9 cellular contexts compared by ENCODE assay signal in the genomic region with DNA sequence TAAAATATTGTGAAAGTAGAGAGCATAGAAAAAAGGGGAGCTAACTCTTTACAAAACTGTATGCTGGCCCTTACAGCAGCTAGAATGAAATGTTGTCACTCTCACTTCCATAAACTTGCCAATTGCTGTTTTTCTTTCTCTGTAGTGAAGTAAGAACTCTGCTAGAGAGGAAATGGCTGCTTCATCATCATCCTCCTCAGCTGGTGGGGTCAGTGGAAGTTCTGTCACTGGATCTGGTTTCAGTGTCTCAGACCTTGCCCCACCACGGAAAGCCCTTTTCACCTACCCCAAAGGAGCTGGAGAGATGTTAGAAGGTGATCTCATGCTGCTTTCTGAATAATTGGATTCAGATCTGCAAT. TPM values are rescaled to one million over a fixed set of nuclear protein-coding genes. Genes with fewer than 3 reads are reported as not detected.
DNase-seq lines count a peak whose midpoint lies in the region; ATAC-seq and TF ChIP-seq lines count a peak whose summit lies in the region.
"Had no signal": no experiment of that assay in that cellular context is flagged by ENCODE, and none has a peak within 500 bp of the region (broad histone marks: within the 10 kb centered on the region; RNA-seq: fewer than 3 reads in every experiment).

No MANE protein-coding gene starts in this region.

- peak overlapping the region; percentile 55 to 77 (median 68) for H3K27ac ChIP-seq in transverse colon
- H3K27ac ChIP-seq: BLaER1 had no signal

- no peak for ATAC-seq in GM21367 (IDR thresholded peaks at IDR 0.05; ENCODE audit: unreplicated experiment)

- DNase-seq in activated effector memory CD4-positive, alpha-beta T cell treated with anti-CD3 and anti-CD28 coated beads, Interleukin-2, amount 50 U/mL, for 16 hours, result peak; percentile 22
- DNase-seq in activated effector memory CD4-positive, alpha-beta T cell treated with Interleukin-2 at 50 U/mL for 16 hours, result no peak
- DNase-seq in astrocyte of the spinal cord (ENCODE audit: low read depth, low spot score) (peak; percentile 20), mesenteric fat pad (ENCODE audit: low spot score) (peak; percentile 16), transverse colon (no peak), GF-D8 (lab: John Stamatoyannopoulos, UW) (no peak), SW480 (ENCODE audit: low spot score) (no peak)

- TF ChIP-seq POLR2A in transverse colon (IDR thresholded peaks at IDR 0.05), result no peak

- H3K4me3 ChIP-seq in astrocyte of the spinal cord (ENCODE audit: low read depth, low read length) (no peak overlapping the region), transverse colon (no peak overlapping the region)
- H3K4me3 ChIP-seq: BLaER1 had no signal

- 20 to 53% methylated on average over 1 of the region's 1 CpG for WGBS in transverse colon (ENCODE audit: low coverage in 1 of 2), 2 donors

- peaks cover 0 to 23% (median 4%) of the 10 kb centered on the region in 4 donors for H3K36me3 ChIP-seq in transverse colon

- no peaks in the 10 kb centered on the region for H3K9me3 ChIP-seq in transverse colon
- H3K9me3 ChIP-seq: BLaER1 had no signal

- no peaks in the 10 kb centered on the region for H3K27me3 ChIP-seq in transverse colon
- H3K27me3 ChIP-seq: BLaER1 had no signal

- TF ChIP-seq EP300 in transverse colon (IDR thresholded peaks at IDR 0.05; ENCODE audit: low read depth), result no peak

- peaks cover 13 to 43% (median 18%) of the 10 kb centered on the region in 4 donors for H3K4me1 ChIP-seq in transverse colon

- in situ Hi-C loops in astrocyte of the spinal cord (cut with HindIII; ENCODE audit: low sequenced_read_pairs) (no loop called here), transverse colon (cut with MboI; ENCODE audit: low pct_ligation_motif_present in 1 of 4, low pct_unique_long_range_greater_than_20kb in 1 of 4, low sequenced_read_pairs in 3 of 4) (loop anchor here in 2 of 4 donors (10.0 to 25.0 kb wide), 2 partner anchors 111 to 114 kb away; no protein-coding TSS in a partner anchor)

- no peak for TF ChIP-seq CTCF in astrocyte of the spinal cord (IDR thresholded peaks at IDR 0.05; ENCODE audit: low read depth, low read length)
- TF ChIP-seq CTCF in transverse colon (IDR thresholded peaks at IDR 0.05), result no peak

- intact Hi-C loops in transverse colon (cut with DNase I; ENCODE audit: low total_unique reads), result no loop called here

RNA-seq across cellular contexts. Expression of a gene that starts 7.6 kb away (rescaled TPM):
- 29.2 TPM for total RNA-seq in mesenteric fat pad
- 10 to 100 TPM; 13.4 to 34.0 (median 20.5) TPM for total RNA-seq in transverse colon

RNA-seq across cellular contexts. Expression of a gene that starts 7.9 kb away (rescaled TPM):
- 80.9 TPM for total RNA-seq in mesenteric fat pad
- 10 to 100 TPM; 57.6 to 77.4 (median 65.5) TPM for total RNA-seq in transverse colon

RNA-seq across cellular contexts. Expression of a gene that starts 50.0 kb away (rescaled TPM):
- total RNA-seq in mesenteric fat pad (236 TPM), transverse colon (100 to 1,000 TPM in 3 of 4 donors, 10 to 100 TPM in 1; 64.5 to 356 (median 150) TPM)

Comparison
In these comparisons a context has a peak if more than half of its experiments do, and no peak if none do; other contexts are left out.
1. DNase-seq: peak in activated effector memory CD4-positive, alpha-beta T cell treated with anti-CD3 and anti-CD28 coated beads, Interleukin-2, amount 50 U/mL, for 16 hours (single experiment), astrocyte of the spinal cord (single experiment) and mesenteric fat pad (single experiment); none in activated effector memory CD4-positive, alpha-beta T cell treated with Interleukin-2 at 50 U/mL for 16 hours (single experiment), transverse colon (single experiment), GF-D8 (single experiment) and SW480 (single experiment).